19 cellular contexts compared by ENCODE assay signal in the genomic region with DNA sequence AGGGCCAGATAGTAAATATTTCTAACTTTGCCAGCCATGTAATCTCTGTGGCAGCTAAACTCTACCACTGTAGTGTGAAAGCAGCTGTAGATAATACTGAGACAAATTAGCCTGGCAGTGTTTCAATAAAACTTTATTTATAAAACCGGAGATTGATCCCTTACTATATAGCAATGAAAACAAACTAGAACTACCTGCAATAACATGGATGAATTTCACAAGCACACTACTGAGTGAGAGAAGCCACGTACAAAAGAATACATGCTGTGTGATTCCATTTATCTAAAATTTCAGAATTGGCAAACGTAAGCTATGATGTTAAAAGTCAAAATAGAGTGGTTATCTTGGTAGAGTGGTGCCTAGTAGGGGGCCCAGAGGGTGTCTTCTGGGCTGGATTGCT.
DNase-seq lines count a peak whose midpoint lies in the region; ATAC-seq, FAIRE-seq and TF ChIP-seq lines count a peak whose summit lies in the region.
"Had no signal": no experiment of that assay in that cellular context is flagged by ENCODE, and none has a peak within 500 bp of the region (broad histone marks: within the 10 kb centered on the region; RNA-seq: fewer than 3 reads in every experiment).

No MANE protein-coding gene starts in this region.

- H3K27ac ChIP-seq in A549 (peak overlapping the region; percentile 84 to 90), esophagus squamous epithelium (peak overlapping the region; percentile 56 to 80 (median 71)), Peyer's patch (peak overlapping the region in 2 of 4 donors; percentile 48 to 58)
- H3K27ac ChIP-seq: PC-9 had no signal

- no peak overlapping the region for H3K4me3 ChIP-seq in A549
- no peak overlapping the region for H3K4me3 ChIP-seq in esophagus squamous epithelium
- H3K4me3 ChIP-seq in Peyer's patch: no peak overlapping the region
- H3K4me3 ChIP-seq: PC-9, tibial artery had no signal

- no peaks in the 10 kb centered on the region for H3K36me3 Mint-ChIP-seq in osteocyte (ENCODE audit: unreplicated experiment)
- no peaks in the 10 kb centered on the region for H3K36me3 Mint-ChIP-seq in type B pancreatic cell
- H3K36me3 Mint-ChIP-seq: memory B cell had no signal

- H3K27ac Mint-ChIP-seq in osteocyte (ENCODE audit: unreplicated experiment) (peak overlapping the region; percentile 92), type B pancreatic cell (no peak overlapping the region)
- H3K27ac Mint-ChIP-seq: memory B cell had no signal

- TF ChIP-seq EP300 in A549 (IDR thresholded peaks at IDR 0.05): no peak

- TF ChIP-seq POLR2A in A549 (IDR thresholded peaks at IDR 0.05; ENCODE audit: low read length): no peak
- TF ChIP-seq POLR2A in esophagus squamous epithelium (IDR thresholded peaks at IDR 0.05): no peak
- no peak for TF ChIP-seq POLR2A in Peyer's patch (IDR thresholded peaks at IDR 0.05)

- H3K27me3 Mint-ChIP-seq in osteocyte (ENCODE audit: unreplicated experiment): no peaks in the 10 kb centered on the region
- no peaks in the 10 kb centered on the region for H3K27me3 Mint-ChIP-seq in type B pancreatic cell
- H3K27me3 Mint-ChIP-seq: memory B cell had no signal

- H3K9me3 ChIP-seq in A549: no peaks in the 10 kb centered on the region
- H3K9me3 ChIP-seq in esophagus squamous epithelium: no peaks in the 10 kb centered on the region
- H3K9me3 ChIP-seq in Peyer's patch: no peaks in the 10 kb centered on the region
- H3K9me3 ChIP-seq: ascending aorta, tibial artery had no signal

- TF ChIP-seq CTCF in A549 (IDR thresholded peaks at IDR 0.05) (no peak), esophagus squamous epithelium (IDR thresholded peaks at IDR 0.05) (no peak), osteocyte (IDR thresholded peaks at IDR 0.05) (no peak), Peyer's patch (IDR thresholded peaks at IDR 0.05) (no peak), type B pancreatic cell (conservative IDR thresholded peaks at IDR 0.05) (no peak)

- peaks cover 62% of the 10 kb centered on the region for H3K4me1 Mint-ChIP-seq in osteocyte (ENCODE audit: unreplicated experiment)
- H3K4me1 Mint-ChIP-seq in type B pancreatic cell (ENCODE audit: unreplicated experiment): peaks cover 38% of the 10 kb centered on the region

- intact Hi-C loops in esophagus squamous epithelium (cut with DNase I): no loop called here

- ATAC-seq in A549: peak in 1 of 2 experiments; percentile 7; a peak in 1 of 6 replicates

- H3K4me1 ChIP-seq in A549 (peaks cover 63% of the 10 kb centered on the region), esophagus squamous epithelium (peaks cover 15 to 60% (median 19%) of the 10 kb centered on the region in 3 donors), Peyer's patch (peaks cover 0 to 8% (median 0%) of the 10 kb centered on the region in 4 donors)

- H3K4me3 Mint-ChIP-seq in osteocyte (ENCODE audit: unreplicated experiment): no peak overlapping the region
- no peak overlapping the region for H3K4me3 Mint-ChIP-seq in type B pancreatic cell
- H3K4me3 Mint-ChIP-seq: memory B cell had no signal

- no peak for TF ChIP-seq RAD21 in A549 (conservative IDR thresholded peaks at IDR 0.05 in 1 of 2, IDR thresholded peaks at IDR 0.05 in 1 of 2)

- WGBS in A549 (ENCODE audit: missing lambda C conversion rate): 70% methylated on average over 3 of the region's 3 CpGs
- WGBS in esophagus squamous epithelium, 2 donors: 52 to 53% methylated on average over 3 of the region's 3 CpGs

- POLR2A ChIA-PET in A549 (lab: Yijun Ruan, JAX): interaction anchor here (0.6 to 1.5 kb wide), 5 partner anchors 73 to 1055 kb away, joined by 3 to 9 read pairs (median 3); no protein-coding TSS in a partner anchor

- no peak for DNase-seq in A549 (ENCODE audit: low read depth in 1 of 2, low spot score in 1 of 2)
- peak; percentile 20 for DNase-seq in NCI-H460 (ENCODE audit: extremely low read depth, low read depth)
- no peak for DNase-seq in esophagus squamous epithelium (lab: John Stamatoyannopoulos, UW)
- no peak for DNase-seq in osteocyte (ENCODE audit: extremely low spot score, unreplicated experiment)
- no peak for DNase-seq in Peyer's patch
- DNase-seq in NOMO-1 treated with dmso at 0.1 percent for 144 hours (lab: John Stamatoyannopoulos, UW; ENCODE audit: unreplicated experiment): no peak
- no peak for DNase-seq in type B pancreatic cell (ENCODE audit: extremely low spot score, unreplicated experiment)
- no peak for DNase-seq in NCI-H2227 treated with DMSO at 0.1 percent for 48 hours (lab: John Stamatoyannopoulos, UW)
- DNase-seq: activated CD8-positive, alpha-beta memory T cell treated with anti-CD3 and anti-CD28 coated beads for 24 hours; COR-L47; NCI-H187 treated with DMSO at 0.1 percent for 48 hours; NCI-H526 treated with DMSO at 0.1 percent for 48 hours; stimulated activated CD4-positive, alpha-beta T cell treated with anti-CD3 and anti-CD28 coated beads, Interleukin-4, amount 100 ng/mL, for 1 hour; SW 1271 had no signal

- CTCF ChIA-PET in A549 (lab: Yijun Ruan, JAX): no interaction called here

- H3K36me3 ChIP-seq in esophagus squamous epithelium: no peaks in the 10 kb centered on the region
- no peaks in the 10 kb centered on the region for H3K36me3 ChIP-seq in Peyer's patch
- H3K36me3 ChIP-seq: ascending aorta, tibial artery had no signal

- no peaks in the 10 kb centered on the region for H3K9me3 Mint-ChIP-seq in osteocyte (ENCODE audit: unreplicated experiment)
- H3K9me3 Mint-ChIP-seq in type B pancreatic cell: no peaks in the 10 kb centered on the region
- H3K9me3 Mint-ChIP-seq: memory B cell had no signal

- peak overlapping the region; percentile 81 for H3K4me2 ChIP-seq in A549

- H3K27me3 ChIP-seq in esophagus squamous epithelium (no peaks in the 10 kb centered on the region), Peyer's patch (no peaks in the 10 kb centered on the region)
- H3K27me3 ChIP-seq: ascending aorta, tibial artery had no signal

- no peak for FAIRE-seq in A549 (lab: Jason Lieb, UNC)
- FAIRE-seq: H1 had no signal

TF ChIP-seq in A549, 52 proteins besides CTCF, POLR2A, EP300 and RAD21:
- TF ChIP-seq CEBPB (IDR thresholded peaks at IDR 0.05) (0 out of 4 replicates have a peak, but pooled peaks of 1 of the 2 experiments have one; percentile 3), MAFK (IDR thresholded peaks at IDR 0.05; ENCODE audit: partially characterized antibody) (no peak), JUN (IDR thresholded peaks at IDR 0.05) (no peak), HDAC2 (IDR thresholded peaks at IDR 0.05) (no peak)
